ENCODE assay signal across 21 cellular contexts in the genomic region with DNA sequence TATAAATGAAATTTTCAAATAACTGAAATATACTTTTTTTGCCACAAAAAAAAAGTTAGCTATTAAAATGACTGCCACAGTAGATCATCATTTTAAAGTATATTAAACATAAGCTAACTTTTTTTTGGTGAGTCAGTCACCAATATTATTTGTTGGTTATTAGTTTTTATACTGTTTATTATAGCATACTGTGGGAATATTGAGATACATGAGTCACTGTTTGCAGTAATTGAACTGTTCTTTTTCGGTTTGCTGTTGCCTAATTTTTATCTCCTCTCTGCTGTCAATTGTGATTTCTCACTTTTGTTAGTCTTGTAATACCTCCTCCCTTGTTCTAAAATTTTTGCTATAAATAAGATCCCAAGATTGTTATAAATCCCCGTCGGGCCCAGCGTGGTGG.
"Had no signal": no experiment of that assay in that cellular context is flagged by ENCODE, and none has a peak within 500 bp of the region (broad histone marks: within the 10 kb centered on the region; RNA-seq: fewer than 3 reads in every experiment).

No MANE protein-coding gene starts in this region.

- H3K27me3 Mint-ChIP-seq: natural killer cell treated with Interleukin-12 subunit alpha and Interleukin-12 subunit beta and Interleukin-15 and Interleukin-18, amount 100 ng/mL, for 72 hours; stimulated activated naive CD8-positive, alpha-beta T cell treated with anti-CD3 and anti-CD28 coated beads, Interleukin-15, Interleukin-2, amounts not matched to agents 100 ng/mL and 50 ng/mL, for 24 hours had no signal

- H3K36me3 ChIP-seq: uterus had no signal

- H3K27ac Mint-ChIP-seq: natural killer cell treated with Interleukin-12 subunit alpha and Interleukin-12 subunit beta and Interleukin-15 and Interleukin-18, amount 100 ng/mL, for 72 hours; stimulated activated effector memory CD8-positive, alpha-beta T cell treated with anti-CD3 and anti-CD28 coated beads, Interleukin-12 subunit alpha, Interleukin-12 subunit beta, amount 100 ng/mL, for 72 hours; stimulated activated naive CD8-positive, alpha-beta T cell treated with anti-CD3 and anti-CD28 coated beads, Interleukin-15, Interleukin-2, amounts not matched to agents 100 ng/mL and 50 ng/mL, for 24 hours had no signal

- H3K27ac ChIP-seq: epithelial cell of prostate, esophagus muscularis mucosa, hepatocyte, parathyroid adenoma, psoas muscle, right lobe of liver, tibial artery, upper lobe of left lung, uterus had no signal

- H3K4me1 ChIP-seq: esophagus muscularis mucosa, psoas muscle, right lobe of liver, tibial artery, upper lobe of left lung, uterus had no signal

- H3K27me3 ChIP-seq: esophagus muscularis mucosa, hepatocyte, right lobe of liver, tibial artery, upper lobe of left lung, uterus had no signal

- H3K4me1 Mint-ChIP-seq: stimulated activated effector memory CD8-positive, alpha-beta T cell treated with anti-CD3 and anti-CD28 coated beads, Interleukin-12 subunit alpha, Interleukin-12 subunit beta, amount 100 ng/mL, for 72 hours had no signal

- H3K4me3 ChIP-seq: esophagus muscularis mucosa, hepatocyte, lung, psoas muscle, right lobe of liver, tibial artery, upper lobe of left lung, uterus had no signal

- DNase-seq: effector memory CD4-positive, alpha-beta T cell; left colon; left ventricle myocardium superior; mesenchymal stem cell; midbrain; psoas muscle; retina; right lobe of liver; stimulated activated CD4-positive, alpha-beta T cell treated with anti-CD3 and anti-CD28 coated beads, Interleukin-4, amount 100 ng/mL, for 1 hour; stimulated activated CD8-positive, alpha-beta memory T cell treated with anti-CD3 and anti-CD28 coated beads, Interleukin-4, amount 100 ng/mL, for 48 hours; tibial artery; uterus had no signal

- H3K4me2 ChIP-seq: hepatocyte had no signal

- ATAC-seq: left colon; left ventricle myocardium superior; natural killer cell treated with Interleukin-12 subunit alpha and Interleukin-12 subunit beta and Interleukin-15 and Interleukin-18, amount 100 ng/mL, for 72 hours; psoas muscle; stimulated activated effector memory CD8-positive, alpha-beta T cell treated with anti-CD3 and anti-CD28 coated beads, Interleukin-12 subunit alpha, Interleukin-12 subunit beta, amount 100 ng/mL, for 72 hours had no signal

- H3K4me3 Mint-ChIP-seq: natural killer cell treated with Interleukin-12 subunit alpha and Interleukin-12 subunit beta and Interleukin-15 and Interleukin-18, amount 100 ng/mL, for 72 hours; stimulated activated effector memory CD8-positive, alpha-beta T cell treated with anti-CD3 and anti-CD28 coated beads, Interleukin-12 subunit alpha, Interleukin-12 subunit beta, amount 100 ng/mL, for 72 hours; stimulated activated naive CD8-positive, alpha-beta T cell treated with anti-CD3 and anti-CD28 coated beads, Interleukin-15, Interleukin-2, amounts not matched to agents 100 ng/mL and 50 ng/mL, for 24 hours had no signal

- H2AFZ ChIP-seq: hepatocyte, parathyroid adenoma had no signal

- H3K79me2 ChIP-seq: hepatocyte, parathyroid adenoma had no signal

- H3K9ac ChIP-seq: parathyroid adenoma had no signal

- H3K9me3 Mint-ChIP-seq: natural killer cell treated with Interleukin-12 subunit alpha and Interleukin-12 subunit beta and Interleukin-15 and Interleukin-18, amount 100 ng/mL, for 72 hours; stimulated activated effector memory CD8-positive, alpha-beta T cell treated with anti-CD3 and anti-CD28 coated beads, Interleukin-12 subunit alpha, Interleukin-12 subunit beta, amount 100 ng/mL, for 72 hours; stimulated activated naive CD8-positive, alpha-beta T cell treated with anti-CD3 and anti-CD28 coated beads, Interleukin-15, Interleukin-2, amounts not matched to agents 100 ng/mL and 50 ng/mL, for 24 hours had no signal

- H3K9me3 ChIP-seq: esophagus muscularis mucosa, psoas muscle, right lobe of liver, tibial artery, upper lobe of left lung, uterus had no signal
